ENCODE assay signal across 1 cellular context in the genomic region with DNA sequence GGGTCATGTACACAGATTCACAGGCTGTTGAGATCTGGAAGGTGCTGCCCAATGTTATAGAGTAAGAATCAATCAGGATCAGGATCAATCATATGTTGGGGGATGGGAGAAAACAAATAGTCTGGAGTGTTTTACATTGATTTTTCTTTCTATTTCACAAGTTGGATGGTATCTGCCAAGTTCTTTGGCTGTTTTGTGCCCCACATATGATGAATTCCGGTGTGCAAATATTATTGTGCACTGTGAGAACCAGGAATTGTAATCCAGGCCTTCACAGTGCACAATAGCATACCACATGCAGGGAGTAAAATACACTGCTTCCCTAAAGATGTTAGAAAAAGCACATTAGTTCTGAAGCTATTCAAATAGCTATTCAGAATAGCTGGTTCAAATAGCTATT.
TF ChIP-seq lines count a peak whose summit lies in the region.

No MANE protein-coding gene starts in this region.

TF ChIP-seq in GM23338, 12 proteins besides CTCF, POLR2A, EP300 and RAD21 (continued from another document):
- TF ChIP-seq, protein P1, sequence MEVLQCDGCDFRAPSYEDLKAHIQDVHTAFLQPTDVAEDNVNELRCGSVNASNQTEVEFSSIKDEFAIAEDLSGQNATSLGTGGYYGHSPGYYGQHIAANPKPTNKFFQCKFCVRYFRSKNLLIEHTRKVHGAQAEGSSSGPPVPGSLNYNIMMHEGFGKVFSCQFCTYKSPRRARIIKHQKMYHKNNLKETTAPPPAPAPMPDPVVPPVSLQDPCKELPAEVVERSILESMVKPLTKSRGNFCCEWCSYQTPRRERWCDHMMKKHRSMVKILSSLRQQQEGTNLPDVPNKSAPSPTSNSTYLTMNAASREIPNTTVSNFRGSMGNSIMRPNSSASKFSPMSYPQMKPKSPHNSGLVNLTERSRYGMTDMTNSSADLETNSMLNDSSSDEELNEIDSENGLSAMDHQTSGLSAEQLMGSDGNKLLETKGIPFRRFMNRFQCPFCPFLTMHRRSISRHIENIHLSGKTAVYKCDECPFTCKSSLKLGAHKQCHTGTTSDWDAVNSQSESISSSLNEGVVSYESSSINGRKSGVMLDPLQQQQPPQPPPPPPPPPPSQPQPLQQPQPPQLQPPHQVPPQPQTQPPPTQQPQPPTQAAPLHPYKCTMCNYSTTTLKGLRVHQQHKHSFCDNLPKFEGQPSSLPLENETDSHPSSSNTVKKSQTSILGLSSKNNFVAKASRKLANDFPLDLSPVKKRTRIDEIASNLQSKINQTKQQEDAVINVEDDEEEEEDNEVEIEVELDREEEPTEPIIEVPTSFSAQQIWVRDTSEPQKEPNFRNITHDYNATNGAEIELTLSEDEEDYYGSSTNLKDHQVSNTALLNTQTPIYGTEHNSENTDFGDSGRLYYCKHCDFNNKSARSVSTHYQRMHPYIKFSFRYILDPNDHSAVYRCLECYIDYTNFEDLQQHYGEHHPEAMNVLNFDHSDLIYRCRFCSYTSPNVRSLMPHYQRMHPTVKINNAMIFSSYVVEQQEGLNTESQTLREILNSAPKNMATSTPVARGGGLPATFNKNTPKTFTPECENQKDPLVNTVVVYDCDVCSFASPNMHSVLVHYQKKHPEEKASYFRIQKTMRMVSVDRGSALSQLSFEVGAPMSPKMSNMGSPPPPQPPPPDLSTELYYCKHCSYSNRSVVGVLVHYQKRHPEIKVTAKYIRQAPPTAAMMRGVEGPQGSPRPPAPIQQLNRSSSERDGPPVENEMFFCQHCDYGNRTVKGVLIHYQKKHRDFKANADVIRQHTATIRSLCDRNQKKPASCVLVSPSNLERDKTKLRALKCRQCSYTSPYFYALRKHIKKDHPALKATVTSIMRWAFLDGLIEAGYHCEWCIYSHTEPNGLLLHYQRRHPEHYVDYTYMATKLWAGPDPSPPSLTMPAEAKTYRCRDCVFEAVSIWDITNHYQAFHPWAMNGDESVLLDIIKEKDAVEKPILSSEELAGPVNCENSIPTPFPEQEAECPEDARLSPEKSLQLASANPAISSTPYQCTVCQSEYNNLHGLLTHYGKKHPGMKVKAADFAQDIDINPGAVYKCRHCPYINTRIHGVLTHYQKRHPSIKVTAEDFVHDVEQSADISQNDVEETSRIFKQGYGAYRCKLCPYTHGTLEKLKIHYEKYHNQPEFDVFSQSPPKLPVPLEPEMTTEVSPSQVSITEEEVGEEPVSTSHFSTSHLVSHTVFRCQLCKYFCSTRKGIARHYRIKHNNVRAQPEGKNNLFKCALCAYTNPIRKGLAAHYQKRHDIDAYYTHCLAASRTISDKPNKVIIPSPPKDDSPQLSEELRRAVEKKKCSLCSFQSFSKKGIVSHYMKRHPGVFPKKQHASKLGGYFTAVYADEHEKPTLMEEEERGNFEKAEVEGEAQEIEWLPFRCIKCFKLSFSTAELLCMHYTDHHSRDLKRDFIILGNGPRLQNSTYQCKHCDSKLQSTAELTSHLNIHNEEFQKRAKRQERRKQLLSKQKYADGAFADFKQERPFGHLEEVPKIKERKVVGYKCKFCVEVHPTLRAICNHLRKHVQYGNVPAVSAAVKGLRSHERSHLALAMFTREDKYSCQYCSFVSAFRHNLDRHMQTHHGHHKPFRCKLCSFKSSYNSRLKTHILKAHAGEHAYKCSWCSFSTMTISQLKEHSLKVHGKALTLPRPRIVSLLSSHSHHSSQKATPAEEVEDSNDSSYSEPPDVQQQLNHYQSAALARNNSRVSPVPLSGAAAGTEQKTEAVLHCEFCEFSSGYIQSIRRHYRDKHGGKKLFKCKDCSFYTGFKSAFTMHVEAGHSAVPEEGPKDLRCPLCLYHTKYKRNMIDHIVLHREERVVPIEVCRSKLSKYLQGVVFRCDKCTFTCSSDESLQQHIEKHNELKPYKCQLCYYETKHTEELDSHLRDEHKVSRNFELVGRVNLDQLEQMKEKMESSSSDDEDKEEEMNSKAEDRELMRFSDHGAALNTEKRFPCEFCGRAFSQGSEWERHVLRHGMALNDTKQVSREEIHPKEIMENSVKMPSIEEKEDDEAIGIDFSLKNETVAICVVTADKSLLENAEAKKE (CRISPR knock-in tag; IDR thresholded peaks at IDR 0.05), result no peak
- TF ChIP-seq NANOG (IDR thresholded peaks at IDR 0.05; ENCODE audit: borderline replicate concordance) (no peak), JUNB (IDR thresholded peaks at IDR 0.05; ENCODE audit: unreplicated experiment) (no peak), ZNF114 (CRISPR knock-in tag; IDR thresholded peaks at IDR 0.05) (no peak), ZNF331 (CRISPR knock-in tag; IDR thresholded peaks at IDR 0.05; ENCODE audit: low read depth) (no peak)
- TF ChIP-seq, protein P2, sequence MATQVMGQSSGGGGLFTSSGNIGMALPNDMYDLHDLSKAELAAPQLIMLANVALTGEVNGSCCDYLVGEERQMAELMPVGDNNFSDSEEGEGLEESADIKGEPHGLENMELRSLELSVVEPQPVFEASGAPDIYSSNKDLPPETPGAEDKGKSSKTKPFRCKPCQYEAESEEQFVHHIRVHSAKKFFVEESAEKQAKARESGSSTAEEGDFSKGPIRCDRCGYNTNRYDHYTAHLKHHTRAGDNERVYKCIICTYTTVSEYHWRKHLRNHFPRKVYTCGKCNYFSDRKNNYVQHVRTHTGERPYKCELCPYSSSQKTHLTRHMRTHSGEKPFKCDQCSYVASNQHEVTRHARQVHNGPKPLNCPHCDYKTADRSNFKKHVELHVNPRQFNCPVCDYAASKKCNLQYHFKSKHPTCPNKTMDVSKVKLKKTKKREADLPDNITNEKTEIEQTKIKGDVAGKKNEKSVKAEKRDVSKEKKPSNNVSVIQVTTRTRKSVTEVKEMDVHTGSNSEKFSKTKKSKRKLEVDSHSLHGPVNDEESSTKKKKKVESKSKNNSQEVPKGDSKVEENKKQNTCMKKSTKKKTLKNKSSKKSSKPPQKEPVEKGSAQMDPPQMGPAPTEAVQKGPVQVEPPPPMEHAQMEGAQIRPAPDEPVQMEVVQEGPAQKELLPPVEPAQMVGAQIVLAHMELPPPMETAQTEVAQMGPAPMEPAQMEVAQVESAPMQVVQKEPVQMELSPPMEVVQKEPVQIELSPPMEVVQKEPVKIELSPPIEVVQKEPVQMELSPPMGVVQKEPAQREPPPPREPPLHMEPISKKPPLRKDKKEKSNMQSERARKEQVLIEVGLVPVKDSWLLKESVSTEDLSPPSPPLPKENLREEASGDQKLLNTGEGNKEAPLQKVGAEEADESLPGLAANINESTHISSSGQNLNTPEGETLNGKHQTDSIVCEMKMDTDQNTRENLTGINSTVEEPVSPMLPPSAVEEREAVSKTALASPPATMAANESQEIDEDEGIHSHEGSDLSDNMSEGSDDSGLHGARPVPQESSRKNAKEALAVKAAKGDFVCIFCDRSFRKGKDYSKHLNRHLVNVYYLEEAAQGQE (IDR thresholded peaks at IDR 0.05; ENCODE audit: unreplicated experiment), result no peak
